In genomic region chr9:131045300-131046092, GRCh38 we compare ENCODE assay signal across 1 cellular context.
TF ChIP-seq lines count a peak whose summit lies in the region.

No MANE protein-coding gene starts in this region.

TF ChIP-seq in WTC11, 78 proteins besides CTCF, POLR2A, EP300 and RAD21:
- TF ChIP-seq, protein P1, sequence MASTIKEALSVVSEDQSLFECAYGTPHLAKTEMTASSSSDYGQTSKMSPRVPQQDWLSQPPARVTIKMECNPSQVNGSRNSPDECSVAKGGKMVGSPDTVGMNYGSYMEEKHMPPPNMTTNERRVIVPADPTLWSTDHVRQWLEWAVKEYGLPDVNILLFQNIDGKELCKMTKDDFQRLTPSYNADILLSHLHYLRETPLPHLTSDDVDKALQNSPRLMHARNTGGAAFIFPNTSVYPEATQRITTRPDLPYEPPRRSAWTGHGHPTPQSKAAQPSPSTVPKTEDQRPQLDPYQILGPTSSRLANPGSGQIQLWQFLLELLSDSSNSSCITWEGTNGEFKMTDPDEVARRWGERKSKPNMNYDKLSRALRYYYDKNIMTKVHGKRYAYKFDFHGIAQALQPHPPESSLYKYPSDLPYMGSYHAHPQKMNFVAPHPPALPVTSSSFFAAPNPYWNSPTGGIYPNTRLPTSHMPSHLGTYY (CRISPR knock-in tag; IDR thresholded peaks at IDR 0.05): no peak
- TF ChIP-seq NR1H2 (CRISPR knock-in tag; IDR thresholded peaks at IDR 0.05): no peak
- TF ChIP-seq MLX (CRISPR knock-in tag; IDR thresholded peaks at IDR 0.05): no peak
- TF ChIP-seq ESRRA (CRISPR knock-in tag; IDR thresholded peaks at IDR 0.05; ENCODE audit: borderline replicate concordance): no peak
- TF ChIP-seq ZNF138 (CRISPR knock-in tag; conservative IDR thresholded peaks at IDR 0.05): no peak
- no peak for TF ChIP-seq TEAD1 (CRISPR knock-in tag; IDR thresholded peaks at IDR 0.05)
- TF ChIP-seq JUN (CRISPR knock-in tag; IDR thresholded peaks at IDR 0.05): no peak
- no peak for TF ChIP-seq IRF2 (CRISPR knock-in tag; IDR thresholded peaks at IDR 0.05; ENCODE audit: borderline replicate concordance, low read depth)
- TF ChIP-seq E2F1 (CRISPR knock-in tag; IDR thresholded peaks at IDR 0.05): no peak
- no peak for TF ChIP-seq ATF6 (CRISPR knock-in tag; IDR thresholded peaks at IDR 0.05)
- TF ChIP-seq CREB1 (CRISPR knock-in tag; IDR thresholded peaks at IDR 0.05): no peak
- TF ChIP-seq ELF4 (CRISPR knock-in tag; IDR thresholded peaks at IDR 0.05; ENCODE audit: low read depth): no peak
